ENCODE assay signal across 27 cellular contexts in the genomic region with DNA sequence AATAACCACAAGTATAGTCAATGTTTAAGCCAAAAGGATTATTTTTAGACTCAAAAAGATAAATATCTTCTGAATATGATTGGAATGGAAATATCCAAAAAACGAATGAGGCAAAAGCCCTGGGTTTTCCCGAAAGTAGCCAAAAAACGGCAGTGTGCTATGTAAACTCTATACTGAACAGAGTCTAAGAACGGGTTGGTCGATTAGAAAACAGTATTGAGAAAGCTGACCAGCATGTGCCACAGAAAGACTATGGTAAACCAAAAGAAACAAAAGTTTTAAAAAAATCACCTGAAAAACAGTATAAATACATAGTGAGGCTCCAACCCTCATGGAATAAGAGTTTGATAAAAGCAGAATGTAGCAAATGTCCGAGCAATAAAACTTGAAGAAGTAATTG.
"Had no signal": no experiment of that assay in that cellular context is flagged by ENCODE, and none has a peak within 500 bp of the region (broad histone marks: within the 10 kb centered on the region; RNA-seq: fewer than 3 reads in every experiment).

No MANE protein-coding gene starts in this region.

- H3K9me3 ChIP-seq: ovary, psoas muscle, right lobe of liver, sigmoid colon, suprapubic skin, testis, tibial artery, transverse colon, upper lobe of right lung, uterus had no signal

- H3K27ac ChIP-seq: neural progenitor cell, ovary, parathyroid adenoma, psoas muscle, right lobe of liver, sigmoid colon, spleen, suprapubic skin, testis, tibial artery, transverse colon, upper lobe of right lung, uterus had no signal

- H3K4me3 ChIP-seq: neural progenitor cell, ovary, psoas muscle, right lobe of liver, sigmoid colon, spleen, suprapubic skin, testis, tibial artery, transverse colon, upper lobe of right lung, uterus had no signal

- FAIRE-seq: small intestine had no signal

- H3K4me1 ChIP-seq: neural progenitor cell, parathyroid adenoma, psoas muscle, right lobe of liver, sigmoid colon, spleen, suprapubic skin, testis, tibial artery, transverse colon, upper lobe of right lung, uterus had no signal

- H3K36me3 ChIP-seq: neural progenitor cell, ovary, right lobe of liver, sigmoid colon, spleen, suprapubic skin, tibial artery, transverse colon, upper lobe of right lung, uterus had no signal

- DNase-seq: natural killer cell; occipital lobe; ovary; posterior cingulate gyrus; psoas muscle; right cardiac atrium; right lobe of liver; sigmoid colon; small intestine; spleen; stimulated activated CD4-positive, alpha-beta T cell treated with anti-CD3 and anti-CD28 coated beads, Interleukin-12 subunit alpha, Interleukin-12 subunit beta, amount 100 ng/mL, for 4 hours; stimulated activated CD4-positive, alpha-beta T cell treated with anti-CD3 and anti-CD28 coated beads, Interleukin-1b, Interleukin-23, amount 100 ng/mL, for 48 hours; stimulated activated CD4-positive, alpha-beta T cell treated with anti-CD3 and anti-CD28 coated beads, Interleukin-4, amount 100 ng/mL, for 1 hour; stimulated activated CD4-positive, alpha-beta T cell treated with anti-CD3 and anti-CD28 coated beads, Interleukin-4, amount 100 ng/mL, for 4 hours; stimulated activated CD8-positive, alpha-beta memory T cell treated with anti-CD3 and anti-CD28 coated beads, Interleukin-4, amount 100 ng/mL, for 48 hours; stimulated activated naive CD4-positive, alpha-beta T cell; stimulated activated naive CD8-positive, alpha-beta T cell treated with anti-CD3 and anti-CD28 coated beads, Interleukin-15, amount 100 ng/mL, for 72 hours; stimulated activated naive CD8-positive, alpha-beta T cell treated with anti-CD3 and anti-CD28 coated beads, Interleukin-15, Interleukin-2, amounts not matched to agents 100 U/mL and 50 U/mL, for 24 hours; substantia nigra; testis; tibial artery; transverse colon; upper lobe of right lung; uterus had no signal

- H3K27me3 ChIP-seq: neural progenitor cell, ovary, right lobe of liver, sigmoid colon, spleen, suprapubic skin, testis, tibial artery, transverse colon, upper lobe of right lung, uterus had no signal
